In the genomic region with DNA sequence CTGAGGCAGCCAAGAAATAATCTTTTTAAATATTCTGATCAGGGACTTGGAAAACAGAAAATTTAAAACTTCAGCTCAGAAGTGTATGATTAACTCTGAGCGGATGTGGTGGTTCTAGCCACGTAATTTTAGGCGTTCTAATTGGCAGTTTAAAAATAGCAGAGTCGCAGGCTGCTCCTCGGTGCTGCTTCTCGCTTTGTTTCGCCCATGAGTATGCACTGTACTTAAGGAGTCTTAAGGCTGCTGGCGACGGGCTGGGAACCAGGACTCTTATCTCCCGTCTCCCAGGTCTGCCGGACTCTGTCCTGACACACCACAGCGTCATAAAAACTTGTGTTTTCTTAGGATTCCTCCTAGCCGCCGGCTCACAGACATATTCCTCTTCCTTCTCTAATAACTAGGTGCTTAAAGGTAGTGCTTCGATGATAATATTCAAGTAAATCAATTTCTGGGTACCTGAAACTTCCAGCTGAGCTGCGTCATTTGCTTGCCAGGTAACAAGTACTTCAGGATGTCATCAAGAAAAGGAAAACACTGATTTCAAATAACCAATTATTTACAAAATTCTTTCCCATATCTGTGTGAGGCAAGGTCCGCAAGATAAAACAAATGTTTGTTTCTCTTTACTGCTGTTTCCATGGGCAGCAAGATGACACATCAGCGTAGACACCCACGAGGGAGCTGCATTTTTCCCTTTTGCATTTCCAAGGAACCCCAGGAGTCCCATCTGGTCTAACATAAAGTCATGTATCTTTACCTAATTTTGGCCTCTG, we compare ENCODE assay signal across 2 cellular contexts.
TF ChIP-seq lines count a peak whose summit lies in the region.

No MANE protein-coding gene starts in this region.

TF ChIP-seq in WTC11, 78 proteins besides CTCF, POLR2A, EP300 and RAD21 (continued from another document):
- TF ChIP-seq, protein P1, sequence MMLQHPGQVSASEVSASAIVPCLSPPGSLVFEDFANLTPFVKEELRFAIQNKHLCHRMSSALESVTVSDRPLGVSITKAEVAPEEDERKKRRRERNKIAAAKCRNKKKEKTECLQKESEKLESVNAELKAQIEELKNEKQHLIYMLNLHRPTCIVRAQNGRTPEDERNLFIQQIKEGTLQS (CRISPR knock-in tag; conservative IDR thresholded peaks at IDR 0.05) = no peak
- TF ChIP-seq ZNF671 (CRISPR knock-in tag; IDR thresholded peaks at IDR 0.05) = no peak

TF ChIP-seq in HEK293T, 16 proteins besides CTCF, POLR2A, EP300 and RAD21 (continued from another document):
- TF ChIP-seq ARNT (IDR thresholded peaks at IDR 0.05) = no peak
- no peak for TF ChIP-seq FOXA1 (IDR thresholded peaks at IDR 0.05)
